ENCODE assay signal across 10 cellular contexts in the genomic region with DNA sequence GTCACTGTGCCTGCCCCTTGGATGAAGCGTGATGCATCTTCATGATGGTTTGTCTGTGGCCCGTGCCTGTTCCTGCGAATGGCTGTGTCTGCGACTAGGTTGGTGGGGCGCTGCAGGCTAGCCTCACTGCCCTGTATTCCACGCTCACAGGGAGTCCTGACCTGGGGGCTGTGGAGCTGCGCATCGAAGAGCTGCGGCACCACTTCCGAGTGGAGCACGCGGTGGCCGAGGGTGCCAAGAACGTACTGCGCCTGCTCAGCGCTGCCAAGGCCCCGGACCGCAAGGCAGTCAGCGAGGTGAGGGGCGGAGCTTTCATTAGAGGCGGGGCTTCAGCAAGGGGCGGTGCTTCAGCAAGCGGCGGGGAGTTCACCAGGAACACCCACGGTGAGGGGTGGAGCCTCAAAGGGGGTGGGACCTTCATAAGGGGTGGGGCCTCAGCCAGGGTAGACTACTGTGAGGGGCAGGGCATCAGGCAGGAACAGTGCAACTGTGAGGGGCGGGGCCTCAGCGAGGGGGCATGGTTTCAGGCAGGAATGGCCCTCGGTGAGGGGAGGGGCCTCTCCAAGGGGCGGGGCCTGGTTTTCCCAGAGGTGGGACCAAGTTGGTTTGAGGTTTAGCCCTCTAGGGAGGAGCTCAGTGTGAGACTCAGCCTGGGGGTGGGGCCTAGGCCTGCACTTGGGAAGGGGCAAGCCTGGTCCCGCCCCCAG. TPM values are rescaled to one million over a fixed set of nuclear protein-coding genes. Genes with fewer than 3 reads are reported as not detected.
A peak's percentile ranks its signal among the peaks of the same experiment; 100 is the strongest.
DNase-seq lines count a peak whose midpoint lies in the region; ATAC-seq and TF ChIP-seq lines count a peak whose summit lies in the region.
"Had no signal": no experiment of that assay in that cellular context is flagged by ENCODE, and none has a peak within 500 bp of the region (broad histone marks: within the 10 kb centered on the region; RNA-seq: fewer than 3 reads in every experiment).

No MANE protein-coding gene starts in this region.

- no peak overlapping the region for H3K27ac Mint-ChIP-seq in stimulated activated effector memory CD8-positive, alpha-beta T cell treated with anti-CD3 and anti-CD28 coated beads, Interleukin-12 subunit alpha, Interleukin-12 subunit beta, amount 100 ng/mL, for 72 hours

- H3K4me1 Mint-ChIP-seq in stimulated activated effector memory CD8-positive, alpha-beta T cell treated with anti-CD3 and anti-CD28 coated beads, Interleukin-12 subunit alpha, Interleukin-12 subunit beta, amount 100 ng/mL, for 72 hours: peaks cover 23% of the 10 kb centered on the region

- TF ChIP-seq POLR2A in NB4 (IDR thresholded peaks at IDR 0.05; ENCODE audit: extremely low read depth, insufficient read length) (no peak), stomach (IDR thresholded peaks at IDR 0.05) (no peak)

- intact Hi-C loops in stomach (cut with DNase I; ENCODE audit: low total_unique reads): no loop called here

- no peak for TF ChIP-seq EP300 in stomach (IDR thresholded peaks at IDR 0.05)

- H3K36me3 ChIP-seq in stomach: peaks cover 80 to 100% (median 100%) of the 10 kb centered on the region in 4 donors

- peak; percentile 39 for DNase-seq in G401 (ENCODE audit: low spot score)
- DNase-seq in NB4 (ENCODE audit: low read depth): peak; percentile 70
- DNase-seq in activated CD4-positive, alpha-beta T cell treated with anti-CD3 and anti-CD28 coated beads, Interleukin-2, amount 50 U/mL, for 4 hours: peak; percentile 39 to 46
- peak; percentile 58 for DNase-seq in glomerular visceral epithelial cell (ENCODE audit: extremely low spot score)
- DNase-seq in stimulated activated effector memory CD8-positive, alpha-beta T cell treated with anti-CD3 and anti-CD28 coated beads, Interleukin-12 subunit alpha, Interleukin-12 subunit beta, amount 100 ng/mL, for 72 hours (ENCODE audit: low spot score in 2 of 2): peak in 1 of 2 donors; percentile 77
- no peak for DNase-seq in occipital lobe (lab: John Stamatoyannopoulos, UW)
- no peak for DNase-seq in stomach

- H3K9me3 Mint-ChIP-seq in stimulated activated effector memory CD8-positive, alpha-beta T cell treated with anti-CD3 and anti-CD28 coated beads, Interleukin-12 subunit alpha, Interleukin-12 subunit beta, amount 100 ng/mL, for 72 hours: no peaks in the 10 kb centered on the region
- H3K9me3 Mint-ChIP-seq: IgD-negative memory B cell had no signal

- H3K9me3 ChIP-seq in stomach: no peaks in the 10 kb centered on the region
- H3K9me3 ChIP-seq: thyroid gland had no signal

- H3K4me3 ChIP-seq in NB4 (ENCODE audit: low read depth, low read length): no peak overlapping the region
- no peak overlapping the region for H3K4me3 ChIP-seq in stomach
- H3K4me3 ChIP-seq: thyroid gland had no signal

- no peak for TF ChIP-seq CTCF in NB4 (IDR thresholded peaks at IDR 0.05; ENCODE audit: low read depth, low read length)
- no peak for TF ChIP-seq CTCF in stomach (IDR thresholded peaks at IDR 0.05)

- peak; percentile 84 for ATAC-seq in stimulated activated effector memory CD8-positive, alpha-beta T cell treated with anti-CD3 and anti-CD28 coated beads, Interleukin-12 subunit alpha, Interleukin-12 subunit beta, amount 100 ng/mL, for 72 hours
- ATAC-seq in GM21619 (IDR thresholded peaks at IDR 0.05; ENCODE audit: unreplicated experiment): no peak

- H3K27ac ChIP-seq in stomach: peak overlapping the region in 1 of 5 donors; percentile 1
- H3K27ac ChIP-seq: thyroid gland had no signal

- H3K27me3 ChIP-seq in stomach: no peaks in the 10 kb centered on the region
- H3K27me3 ChIP-seq: thyroid gland had no signal

- in situ Hi-C loops in G401 (cut with HindIII; ENCODE audit: low sequenced_read_pairs): no loop called here

- no peak overlapping the region for H3K4me3 Mint-ChIP-seq in stimulated activated effector memory CD8-positive, alpha-beta T cell treated with anti-CD3 and anti-CD28 coated beads, Interleukin-12 subunit alpha, Interleukin-12 subunit beta, amount 100 ng/mL, for 72 hours
- H3K4me3 Mint-ChIP-seq: IgD-negative memory B cell had no signal

- 82 to 88% (median 84%) methylated on average over 21 to 30 of the region's 30 CpGs for WGBS in stomach, 5 donors

- no peaks in the 10 kb centered on the region for H3K4me1 ChIP-seq in stomach
- H3K4me1 ChIP-seq: thyroid gland had no signal

- H3K36me3 Mint-ChIP-seq in stimulated activated effector memory CD8-positive, alpha-beta T cell treated with anti-CD3 and anti-CD28 coated beads, Interleukin-12 subunit alpha, Interleukin-12 subunit beta, amount 100 ng/mL, for 72 hours: peaks cover 100% of the 10 kb centered on the region

RNA-seq across cellular contexts. Expression of a gene that starts 17.2 kb away (rescaled TPM):
- 94.8 and 98.6 TPM in 2 replicates for total RNA-seq in G401 (2014; rRNA removed; shearing (Covaris generic))
- 86.3 TPM for total RNA-seq in occipital lobe
- total RNA-seq in stomach: 100 to 1,000 TPM in 2 of 5 donors, 10 to 100 TPM in 3; 44.2 to 268 (median 90.4) TPM
- polyA plus RNA-seq in stomach: 10 to 100 TPM; 42.0 to 95.6 (median 85.4) TPM

RNA-seq across cellular contexts. Expression of a gene that starts 24.8 kb away (rescaled TPM):
- 1.5 TPM in 1 of 2 replicates, not detected in the other for total RNA-seq in G401 (2014; rRNA removed; shearing (Covaris generic))
- total RNA-seq in occipital lobe (not detected), stomach (1 to 10 TPM in 2 of 5 donors, not detected in 3; 1.2 to 3.3 TPM)
- polyA plus RNA-seq in stomach: 1 to 10 TPM in 2 of 3 donors, not detected in 1; 1.4 to 3.4 TPM
- polyA plus RNA-seq: IgD-negative memory B cell had no signal

RNA-seq across cellular contexts. Expression of a gene that starts 31.2 kb away (rescaled TPM):
- total RNA-seq in G401 (2014; rRNA removed; shearing (Covaris generic)): 181 and 204 TPM in 2 replicates
- total RNA-seq in occipital lobe (26.2 TPM), stomach (100 to 1,000 TPM in 3 of 5 donors, 10 to 100 TPM in 2; 37.1 to 298 (median 107) TPM)
- polyA plus RNA-seq in stomach: 100 to 1,000 TPM in 2 of 3 donors, 10 to 100 TPM in 1; 68.3 to 136 (median 114) TPM

RNA-seq across cellular contexts. Expression of a gene that starts 45.6 kb away (rescaled TPM):
- total RNA-seq in G401 (2014; rRNA removed; shearing (Covaris generic)): 367 and 404 TPM in 2 replicates
- total RNA-seq in occipital lobe (28.4 TPM), stomach (100 to 1,000 TPM in 4 of 5 donors, 10 to 100 TPM in 1; 73.3 to 662 (median 174) TPM)
- 100 to 1,000 TPM in 2 of 3 donors, 10 to 100 TPM in 1; 98.9 to 126 (median 102) TPM for polyA plus RNA-seq in stomach

Comparison
In these comparisons a context has a peak if more than half of its experiments do, and no peak if none do; other contexts are left out.
1. DNase-seq: peak in G401 (single experiment), NB4 (single experiment), activated CD4-positive, alpha-beta T cell treated with anti-CD3 and anti-CD28 coated beads, Interleukin-2, amount 50 U/mL, for 4 hours (2 of 2) and glomerular visceral epithelial cell (single experiment); none in occipital lobe (single experiment) and stomach (single experiment).